In genomic region chr22:22590136-22590891, GRCh38 we compare ENCODE assay signal across 38 cellular contexts. TPM values are rescaled to one million over a fixed set of nuclear protein-coding genes. Genes with fewer than 3 reads are reported as not detected.
"Had no signal": no experiment of that assay in that cellular context is flagged by ENCODE, and none has a peak within 500 bp of the region (broad histone marks: within the 10 kb centered on the region; RNA-seq: fewer than 3 reads in every experiment).

No MANE protein-coding gene starts in this region.

- H3K27ac Mint-ChIP-seq: dendritic cell treated with granulocyte-macrophage colony-stimulating factor and Interleukin-4, amounts not matched to agents 40 ng/mL and 50 ng/mL, for 4 days; mesothelial cell of epicardium; nephron; neural progenitor cell; stimulated activated memory B cell treated with anti-CD40 and anti-IgM and Interleukin-4, amounts not matched to agents 10 μg/mL and 1 μg/mL and 100 μg/mL, for 72 hours had no signal

- H3K36me3 Mint-ChIP-seq: mesothelial cell of epicardium; naive B cell; neural progenitor cell; stimulated activated memory B cell treated with anti-CD40 and anti-IgM and Interleukin-4, amounts not matched to agents 10 μg/mL and 1 μg/mL and 100 μg/mL, for 72 hours had no signal

- H3K27ac ChIP-seq: colonic mucosa, esophagus muscularis mucosa, foreskin keratinocyte, gastroesophageal sphincter, heart left ventricle, hepatocyte, left lung, neural progenitor cell, ovary, psoas muscle, sigmoid colon, testis, tibial artery, upper lobe of left lung had no signal

- H3K9me3 ChIP-seq: colonic mucosa, esophagus muscularis mucosa, gastroesophageal sphincter, heart left ventricle, left lung, mucosa of descending colon, ovary, psoas muscle, sigmoid colon, testis, tibial artery, upper lobe of left lung had no signal

- H3K36me3 ChIP-seq: colonic mucosa, esophagus muscularis mucosa, gastroesophageal sphincter, heart left ventricle, left lung, neural progenitor cell, ovary, sigmoid colon, tibial artery, upper lobe of left lung had no signal

- H3K4me1 Mint-ChIP-seq: mesothelial cell of epicardium had no signal

- DNase-seq: colonic mucosa; effector memory CD4-positive, alpha-beta T cell; foreskin keratinocyte; heart left ventricle; left cardiac atrium; left lung; mesenchymal stem cell; mucosa of descending colon; naive B cell; nucleus accumbens; ovary; posterior cingulate gyrus; psoas muscle; right cardiac atrium; sigmoid colon; stimulated activated CD4-positive, alpha-beta T cell treated with anti-CD3 and anti-CD28 coated beads, Interleukin-2, amount 100 ng/mL, for 24 hours; stimulated activated CD4-positive, alpha-beta T cell treated with anti-CD3 and anti-CD28 coated beads, Interleukin-4, amount 100 ng/mL, for 4 hours; stimulated activated naive CD8-positive, alpha-beta T cell treated with anti-CD3 and anti-CD28 coated beads, Interleukin-15, Interleukin-2, amounts not matched to agents 100 U/mL and 50 U/mL, for 24 hours; substantia nigra; testis; tibial artery; upper lobe of left lung had no signal

- H3K4me3 Mint-ChIP-seq: dendritic cell treated with granulocyte-macrophage colony-stimulating factor and Interleukin-4, amounts not matched to agents 40 ng/mL and 50 ng/mL, for 4 days; mesothelial cell of epicardium; naive B cell; nephron; neural progenitor cell; stimulated activated memory B cell treated with anti-CD40 and anti-IgM and Interleukin-4, amounts not matched to agents 10 μg/mL and 1 μg/mL and 100 μg/mL, for 72 hours had no signal

- H3K4me1 ChIP-seq: colonic mucosa, esophagus muscularis mucosa, foreskin keratinocyte, gastroesophageal sphincter, heart left ventricle, left lung, neural progenitor cell, psoas muscle, sigmoid colon, testis, tibial artery, upper lobe of left lung had no signal

- H3K9me3 Mint-ChIP-seq: dendritic cell treated with granulocyte-macrophage colony-stimulating factor and Interleukin-4, amounts not matched to agents 40 ng/mL and 50 ng/mL, for 4 days; mesothelial cell of epicardium; naive B cell; neural progenitor cell; stimulated activated memory B cell treated with anti-CD40 and anti-IgM and Interleukin-4, amounts not matched to agents 10 μg/mL and 1 μg/mL and 100 μg/mL, for 72 hours had no signal

- H3K27me3 Mint-ChIP-seq: naive B cell; stimulated activated memory B cell treated with anti-CD40 and anti-IgM and Interleukin-4, amounts not matched to agents 10 μg/mL and 1 μg/mL and 100 μg/mL, for 72 hours had no signal

- H3K4me3 ChIP-seq: colonic mucosa, esophagus muscularis mucosa, gastroesophageal sphincter, heart left ventricle, hepatocyte, left lung, mucosa of descending colon, neural progenitor cell, ovary, psoas muscle, sigmoid colon, testis, tibial artery, upper lobe of left lung had no signal

- H3K27me3 ChIP-seq: colonic mucosa, foreskin keratinocyte, ovary, testis, upper lobe of left lung had no signal

RNA-seq across cellular contexts. Expression of gene PRAME, which starts 31.2 kb away (rescaled TPM):
- total RNA-seq: endothelial cell of umbilical vein, esophagus muscularis mucosa, fibroblast of lung, foreskin keratinocyte, gastroesophageal sphincter, hepatocyte, left cardiac atrium, left lung, lower leg skin, lung microvascular endothelial cell, mesothelial cell of epicardium, psoas muscle, right cardiac atrium, skeletal muscle tissue had no signal

RNA-seq across cellular contexts. Expression of gene GGTLC2, which starts 54.1 kb away (rescaled TPM):
- total RNA-seq: colonic mucosa, endothelial cell of umbilical vein, epithelial cell of proximal tubule, esophagus muscularis mucosa, fibroblast of lung, foreskin keratinocyte, gastroesophageal sphincter, heart left ventricle, kidney epithelial cell, left cardiac atrium, lower leg skin, lung microvascular endothelial cell, mesothelial cell of epicardium, mucosa of descending colon, ovary, psoas muscle, renal cortical epithelial cell, right cardiac atrium, sigmoid colon, skeletal muscle tissue had no signal
